8 cellular contexts compared by ENCODE assay signal in genomic region chr6:35920793-35921732, GRCh38. TPM values are rescaled to one million over a fixed set of nuclear protein-coding genes. Genes with fewer than 3 reads are reported as not detected.
DNase-seq lines count a peak whose midpoint lies in the region; ATAC-seq and TF ChIP-seq lines count a peak whose summit lies in the region.

Gene SRPK1, minus strand, starts transcription at chr6:35921098. Its CDS starts 42 bp downstream, at chr6:35921056.

- H3K27ac Mint-ChIP-seq in activated T-cell treated with anti-CD3 and anti-CD28 coated beads, Interleukin-2, amount 50 U/mL, for 24 hours = peak within 1 kb of the TSS; percentile 98

- peak within 1 kb of the TSS; percentile 85 for H2AFZ ChIP-seq in PC-9

- no peak for TF ChIP-seq CTCF in PC-9 (conservative IDR thresholded peaks at IDR 0.05)

- H3K4me2 ChIP-seq in PC-9 = peak within 1 kb of the TSS; percentile 92

- H3K4me1 ChIP-seq in PC-9 (replicated peaks; ENCODE audit: insufficient read depth) (peaks cover 29% of the 10 kb centered on the region), muscle layer of colon (ENCODE audit: insufficient read depth, low read length) (peaks cover 21% of the 10 kb centered on the region)

- DNase-seq in DMS153 (lab: John Stamatoyannopoulos, UW) (peak; percentile 76), PC-9 (peak; percentile 69 to 87)
- DNase-seq in activated T-cell treated with anti-CD3 and anti-CD28 coated beads, Interleukin-2, amount 50 U/mL, for 24 hours = peak; percentile 94
- peak; percentile 68 to 72 for DNase-seq in stimulated activated CD8-positive, alpha-beta memory T cell treated with anti-CD3 and anti-CD28 coated beads, Interleukin-7, amount 100 ng/mL, for 1 hour (ENCODE audit: low read depth in 2 of 2)

- no peak for TF ChIP-seq EP300 in Ishikawa (IDR thresholded peaks at IDR 0.05; ENCODE audit: borderline replicate concordance)

- no peaks in the 10 kb centered on the region for H4K20me1 ChIP-seq in PC-9 (ENCODE audit: insufficient read depth)

- H3F3A ChIP-seq in PC-9 (ENCODE audit: insufficient read depth, low read depth) = peaks cover 28% of the 10 kb centered on the region

- intact Hi-C loops in PC-9 (cut with micrococcal nuclease; ENCODE audit: unreplicated experiment) = loop anchor here (1.0 kb wide), 1 partner anchor 106 kb away; the partner anchor contains the start of gene MAPK14

- CTCF ChIA-PET in PC-9 (lab: Charles Lee) = interaction anchor here (0.6 kb wide), 1 partner anchor 400 kb away, joined by 5 read pairs; no protein-coding TSS in a partner anchor

- H3K9me3 ChIP-seq in PC-9 (ENCODE audit: insufficient read depth, low read depth) (no peaks in the 10 kb centered on the region), muscle layer of colon (ENCODE audit: low read length) (no peaks in the 10 kb centered on the region)

- peak; percentile 62 for ATAC-seq in GM21529 (IDR thresholded peaks at IDR 0.05; ENCODE audit: unreplicated experiment)
- ATAC-seq in esophagus mucosa = peak; percentile 83

- no peaks in the 10 kb centered on the region for H3K27me3 Mint-ChIP-seq in activated T-cell treated with anti-CD3 and anti-CD28 coated beads, Interleukin-2, amount 50 U/mL, for 24 hours

- no peaks in the 10 kb centered on the region for H3K27me3 ChIP-seq in PC-9 (ENCODE audit: insufficient read depth, low read depth)
- no peaks in the 10 kb centered on the region for H3K27me3 ChIP-seq in muscle layer of colon (ENCODE audit: control insufficient read depth in 1 of 2, insufficient read depth in 2 of 2, low read length in 2 of 2)

- H3K9me3 Mint-ChIP-seq in activated T-cell treated with anti-CD3 and anti-CD28 coated beads, Interleukin-2, amount 50 U/mL, for 24 hours = no peaks in the 10 kb centered on the region

- H3K4me3 ChIP-seq in PC-9 (peak within 1 kb of the TSS; percentile 97), muscle layer of colon (ENCODE audit: low read depth in 1 of 2, low read length in 2 of 2) (peak within 1 kb of the TSS; percentile 66 to 77)

- peaks cover 60% of the 10 kb centered on the region for H3K79me2 ChIP-seq in PC-9 (ENCODE audit: low read depth)

- TSS peak; percentile 44 for BruUV-seq in PC-9 (replicated peaks; lab: Mats Ljungman, UMichigan)

- POLR2A ChIA-PET in PC-9 (lab: Charles Lee; ENCODE audit: unreplicated experiment) = no interaction called here

- H3K9me2 ChIP-seq in PC-9 (ENCODE audit: insufficient read depth) = no peaks in the 10 kb centered on the region

- peak within 1 kb of the TSS; percentile 51 for H3K9ac ChIP-seq in muscle layer of colon (ENCODE audit: low read length)

- peaks cover 16% of the 10 kb centered on the region for H3K36me3 ChIP-seq in PC-9 (ENCODE audit: low read depth)
- H3K36me3 ChIP-seq in muscle layer of colon (ENCODE audit: insufficient read depth, low read length) = no peaks in the 10 kb centered on the region

- H3K36me3 Mint-ChIP-seq in activated T-cell treated with anti-CD3 and anti-CD28 coated beads, Interleukin-2, amount 50 U/mL, for 24 hours (ENCODE audit: low read depth) = peaks cover 45% of the 10 kb centered on the region

- no peak for TF ChIP-seq RAD21 in Ishikawa (IDR thresholded peaks at IDR 0.05; ENCODE audit: low read depth)

- peaks cover 52% of the 10 kb centered on the region for H3K4me1 Mint-ChIP-seq in activated T-cell treated with anti-CD3 and anti-CD28 coated beads, Interleukin-2, amount 50 U/mL, for 24 hours (ENCODE audit: low read depth)

- H3K27ac ChIP-seq in PC-9 (peak within 1 kb of the TSS; percentile 74), muscle layer of colon (ENCODE audit: low read depth, low read length) (peak within 1 kb of the TSS; percentile 58)

- peak within 1 kb of the TSS; percentile 95 for H3K4me3 Mint-ChIP-seq in activated T-cell treated with anti-CD3 and anti-CD28 coated beads, Interleukin-2, amount 50 U/mL, for 24 hours

TF ChIP-seq in Ishikawa, 13 proteins besides CTCF, POLR2A, EP300 and RAD21:
- TF ChIP-seq NFIC (IDR thresholded peaks at IDR 0.05) (no peak), EGR1 (IDR thresholded peaks at IDR 0.05) (peak; percentile 70), TEAD4 (IDR thresholded peaks at IDR 0.05) (no peak), YY1 (IDR thresholded peaks at IDR 0.05; ENCODE audit: low read depth) (peak; percentile 75), CEBPB (IDR thresholded peaks at IDR 0.05) (no peak), TCF12 (IDR thresholded peaks at IDR 0.05; ENCODE audit: low read depth) (no peak), TAF1 (IDR thresholded peaks at IDR 0.05; ENCODE audit: low read depth) (peak; percentile 95), MAX (IDR thresholded peaks at IDR 0.05) (peak; percentile 88), ZBTB7A (IDR thresholded peaks at IDR 0.05; ENCODE audit: low read depth) (peak; percentile 92)

RNA-seq across cellular contexts. Expression of gene SRPK1, which starts in this region (rescaled TPM):
- total RNA-seq in PC-9 (2021) = 79.0 and 98.7 TPM in 2 replicates
- total RNA-seq in esophagus mucosa = 44.7 TPM

Comparison
In these comparisons a context has a peak if more than half of its experiments do, and no peak if none do; other contexts are left out.
1. Peak in every context shown above with its lines: DNase-seq, ATAC-seq, H3K4me3 ChIP-seq and H3K27ac ChIP-seq.